26 cellular contexts compared by ENCODE assay signal in the genomic region with DNA sequence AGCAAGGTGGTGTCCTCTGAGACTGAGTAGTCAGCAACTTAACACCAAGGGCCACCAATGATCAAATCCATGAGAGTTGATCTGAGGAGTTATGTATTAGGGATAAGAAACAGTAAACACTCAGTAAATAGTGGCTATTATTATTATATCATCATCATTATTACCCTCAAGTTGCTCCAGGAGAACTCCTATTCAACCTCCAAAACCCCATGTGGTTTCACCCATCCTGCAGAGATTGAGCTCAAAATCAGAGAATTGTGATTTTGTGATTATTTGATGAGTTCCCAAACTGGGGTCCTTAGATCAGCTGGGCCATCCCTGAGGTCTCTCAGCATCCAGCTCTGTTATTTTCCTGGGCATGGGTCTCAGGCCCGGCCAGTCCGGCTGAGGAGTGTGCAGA. TPM values are rescaled to one million over a fixed set of nuclear protein-coding genes. Genes with fewer than 3 reads are reported as not detected.
"Had no signal": no experiment of that assay in that cellular context is flagged by ENCODE, and none has a peak within 500 bp of the region (broad histone marks: within the 10 kb centered on the region; RNA-seq: fewer than 3 reads in every experiment).

No MANE protein-coding gene starts in this region.

- ATAC-seq: gastrocnemius medialis; left cardiac atrium; lower lobe of right lung; stimulated activated naive CD8-positive, alpha-beta T cell treated with anti-CD3 and anti-CD28 coated beads, Interleukin-15, amount 100 ng/mL, for 72 hours had no signal

- DNase-seq: effector memory CD4-positive, alpha-beta T cell; gastrocnemius medialis; glutamatergic neuron; kidney; left cardiac atrium; left ventricle myocardium inferior; lower lobe of right lung; mesenchymal stem cell; midbrain; nephron progenitor cell; ovary; sigmoid colon; stimulated activated CD4-positive, alpha-beta T cell treated with anti-CD3 and anti-CD28 coated beads, Interleukin-2, amount 100 ng/mL, for 24 hours; stimulated activated CD4-positive, alpha-beta T cell treated with anti-CD3 and anti-CD28 coated beads, Interleukin-4, amount 100 ng/mL, for 4 hours; stimulated activated naive B cell treated with anti-CD40 and anti-IgM and Interleukin-4, amounts not matched to agents 10 μg/mL and 1 μg/mL and 100 μg/mL, for 72 hours; stimulated activated naive CD8-positive, alpha-beta T cell treated with anti-CD3 and anti-CD28 coated beads, Interleukin-15, amount 100 ng/mL, for 72 hours; testis had no signal

- H3K36me3 ChIP-seq: esophagus muscularis mucosa, gastrocnemius medialis, left ventricle myocardium inferior, lower lobe of right lung, ovary, right atrium auricular region, sigmoid colon, tibial nerve had no signal

- H3K9me3 Mint-ChIP-seq: nephron progenitor cell; stimulated activated naive CD8-positive, alpha-beta T cell treated with anti-CD3 and anti-CD28 coated beads, Interleukin-15, amount 100 ng/mL, for 72 hours had no signal

- H3K27ac Mint-ChIP-seq: nephron progenitor cell; stimulated activated naive B cell treated with anti-CD40 and anti-IgM and Interleukin-4, amounts not matched to agents 10 μg/mL and 1 μg/mL and 100 μg/mL, for 72 hours; stimulated activated naive CD8-positive, alpha-beta T cell treated with anti-CD3 and anti-CD28 coated beads, Interleukin-15, amount 100 ng/mL, for 72 hours had no signal

- H3K27ac ChIP-seq: epithelial cell of prostate, esophagus muscularis mucosa, gastrocnemius medialis, left ventricle myocardium inferior, lower lobe of right lung, ovary, right atrium auricular region, sigmoid colon, skin epidermis, testis, tibial nerve had no signal

- H3K4me3 ChIP-seq: esophagus muscularis mucosa, gastrocnemius medialis, left ventricle myocardium inferior, lower lobe of right lung, ovary, right atrium auricular region, sigmoid colon, skin epidermis, testis, tibial nerve had no signal

- H3K9me3 ChIP-seq: esophagus muscularis mucosa, gastrocnemius medialis, left ventricle myocardium inferior, lower lobe of right lung, ovary, right atrium auricular region, sigmoid colon, testis, tibial nerve had no signal

- H3K27me3 ChIP-seq: ovary, right atrium auricular region, testis had no signal

- H3K4me3 Mint-ChIP-seq: nephron progenitor cell; stimulated activated naive B cell treated with anti-CD40 and anti-IgM and Interleukin-4, amounts not matched to agents 10 μg/mL and 1 μg/mL and 100 μg/mL, for 72 hours; stimulated activated naive CD8-positive, alpha-beta T cell treated with anti-CD3 and anti-CD28 coated beads, Interleukin-15, amount 100 ng/mL, for 72 hours had no signal

- H3K36me3 Mint-ChIP-seq: stimulated activated naive B cell treated with anti-CD40 and anti-IgM and Interleukin-4, amounts not matched to agents 10 μg/mL and 1 μg/mL and 100 μg/mL, for 72 hours had no signal

RNA-seq across cellular contexts. Expression of a gene that starts 3.5 kb away (rescaled TPM):
- total RNA-seq: esophagus muscularis mucosa, kidney, left ventricle myocardium inferior, ovary, posterior vena cava, right atrium auricular region, sigmoid colon, tibial nerve had no signal

RNA-seq across cellular contexts. Expression of a gene that starts 3.6 kb away (rescaled TPM):
- total RNA-seq: esophagus muscularis mucosa, fibroblast of villous mesenchyme, left ventricle myocardium inferior, posterior vena cava, right atrium auricular region, sigmoid colon, subcutaneous adipose tissue, tibial nerve had no signal
- polyA plus RNA-seq: sigmoid colon had no signal

RNA-seq across cellular contexts. Expression of a gene that starts 11.5 kb away (rescaled TPM):
- total RNA-seq: esophagus muscularis mucosa, fibroblast of villous mesenchyme, kidney, lower lobe of right lung, ovary, posterior vena cava, sigmoid colon, subcutaneous adipose tissue, tibial nerve, ureter had no signal
- polyA plus RNA-seq: ovary, sigmoid colon had no signal

RNA-seq across cellular contexts. Expression of a gene that starts 12.1 kb away (rescaled TPM):
- total RNA-seq: esophagus muscularis mucosa, fibroblast of villous mesenchyme, gastrocnemius medialis, kidney, left cardiac atrium, left ventricle myocardium inferior, lower lobe of right lung, posterior vena cava, right atrium auricular region, sigmoid colon, subcutaneous adipose tissue, tibial nerve, ureter had no signal
- polyA plus RNA-seq: ovary, sigmoid colon had no signal

RNA-seq across cellular contexts. Expression of a gene that starts 17.4 kb away (rescaled TPM):
- total RNA-seq: esophagus muscularis mucosa, fibroblast of villous mesenchyme, gastrocnemius medialis, kidney, left cardiac atrium, left ventricle myocardium inferior, lower lobe of right lung, ovary, posterior vena cava, right atrium auricular region, sigmoid colon, subcutaneous adipose tissue, tibial nerve had no signal
- polyA plus RNA-seq: ovary, sigmoid colon had no signal
